1 cellular context compared by ENCODE assay signal in genomic region chr3:188342991-188343732, GRCh38.
TF ChIP-seq lines count a peak whose summit lies in the region.

No MANE protein-coding gene starts in this region.

TF ChIP-seq in GM23338, 12 proteins besides CTCF, POLR2A, EP300 and RAD21 (continued from another document):
- TF ChIP-seq, protein P1, sequence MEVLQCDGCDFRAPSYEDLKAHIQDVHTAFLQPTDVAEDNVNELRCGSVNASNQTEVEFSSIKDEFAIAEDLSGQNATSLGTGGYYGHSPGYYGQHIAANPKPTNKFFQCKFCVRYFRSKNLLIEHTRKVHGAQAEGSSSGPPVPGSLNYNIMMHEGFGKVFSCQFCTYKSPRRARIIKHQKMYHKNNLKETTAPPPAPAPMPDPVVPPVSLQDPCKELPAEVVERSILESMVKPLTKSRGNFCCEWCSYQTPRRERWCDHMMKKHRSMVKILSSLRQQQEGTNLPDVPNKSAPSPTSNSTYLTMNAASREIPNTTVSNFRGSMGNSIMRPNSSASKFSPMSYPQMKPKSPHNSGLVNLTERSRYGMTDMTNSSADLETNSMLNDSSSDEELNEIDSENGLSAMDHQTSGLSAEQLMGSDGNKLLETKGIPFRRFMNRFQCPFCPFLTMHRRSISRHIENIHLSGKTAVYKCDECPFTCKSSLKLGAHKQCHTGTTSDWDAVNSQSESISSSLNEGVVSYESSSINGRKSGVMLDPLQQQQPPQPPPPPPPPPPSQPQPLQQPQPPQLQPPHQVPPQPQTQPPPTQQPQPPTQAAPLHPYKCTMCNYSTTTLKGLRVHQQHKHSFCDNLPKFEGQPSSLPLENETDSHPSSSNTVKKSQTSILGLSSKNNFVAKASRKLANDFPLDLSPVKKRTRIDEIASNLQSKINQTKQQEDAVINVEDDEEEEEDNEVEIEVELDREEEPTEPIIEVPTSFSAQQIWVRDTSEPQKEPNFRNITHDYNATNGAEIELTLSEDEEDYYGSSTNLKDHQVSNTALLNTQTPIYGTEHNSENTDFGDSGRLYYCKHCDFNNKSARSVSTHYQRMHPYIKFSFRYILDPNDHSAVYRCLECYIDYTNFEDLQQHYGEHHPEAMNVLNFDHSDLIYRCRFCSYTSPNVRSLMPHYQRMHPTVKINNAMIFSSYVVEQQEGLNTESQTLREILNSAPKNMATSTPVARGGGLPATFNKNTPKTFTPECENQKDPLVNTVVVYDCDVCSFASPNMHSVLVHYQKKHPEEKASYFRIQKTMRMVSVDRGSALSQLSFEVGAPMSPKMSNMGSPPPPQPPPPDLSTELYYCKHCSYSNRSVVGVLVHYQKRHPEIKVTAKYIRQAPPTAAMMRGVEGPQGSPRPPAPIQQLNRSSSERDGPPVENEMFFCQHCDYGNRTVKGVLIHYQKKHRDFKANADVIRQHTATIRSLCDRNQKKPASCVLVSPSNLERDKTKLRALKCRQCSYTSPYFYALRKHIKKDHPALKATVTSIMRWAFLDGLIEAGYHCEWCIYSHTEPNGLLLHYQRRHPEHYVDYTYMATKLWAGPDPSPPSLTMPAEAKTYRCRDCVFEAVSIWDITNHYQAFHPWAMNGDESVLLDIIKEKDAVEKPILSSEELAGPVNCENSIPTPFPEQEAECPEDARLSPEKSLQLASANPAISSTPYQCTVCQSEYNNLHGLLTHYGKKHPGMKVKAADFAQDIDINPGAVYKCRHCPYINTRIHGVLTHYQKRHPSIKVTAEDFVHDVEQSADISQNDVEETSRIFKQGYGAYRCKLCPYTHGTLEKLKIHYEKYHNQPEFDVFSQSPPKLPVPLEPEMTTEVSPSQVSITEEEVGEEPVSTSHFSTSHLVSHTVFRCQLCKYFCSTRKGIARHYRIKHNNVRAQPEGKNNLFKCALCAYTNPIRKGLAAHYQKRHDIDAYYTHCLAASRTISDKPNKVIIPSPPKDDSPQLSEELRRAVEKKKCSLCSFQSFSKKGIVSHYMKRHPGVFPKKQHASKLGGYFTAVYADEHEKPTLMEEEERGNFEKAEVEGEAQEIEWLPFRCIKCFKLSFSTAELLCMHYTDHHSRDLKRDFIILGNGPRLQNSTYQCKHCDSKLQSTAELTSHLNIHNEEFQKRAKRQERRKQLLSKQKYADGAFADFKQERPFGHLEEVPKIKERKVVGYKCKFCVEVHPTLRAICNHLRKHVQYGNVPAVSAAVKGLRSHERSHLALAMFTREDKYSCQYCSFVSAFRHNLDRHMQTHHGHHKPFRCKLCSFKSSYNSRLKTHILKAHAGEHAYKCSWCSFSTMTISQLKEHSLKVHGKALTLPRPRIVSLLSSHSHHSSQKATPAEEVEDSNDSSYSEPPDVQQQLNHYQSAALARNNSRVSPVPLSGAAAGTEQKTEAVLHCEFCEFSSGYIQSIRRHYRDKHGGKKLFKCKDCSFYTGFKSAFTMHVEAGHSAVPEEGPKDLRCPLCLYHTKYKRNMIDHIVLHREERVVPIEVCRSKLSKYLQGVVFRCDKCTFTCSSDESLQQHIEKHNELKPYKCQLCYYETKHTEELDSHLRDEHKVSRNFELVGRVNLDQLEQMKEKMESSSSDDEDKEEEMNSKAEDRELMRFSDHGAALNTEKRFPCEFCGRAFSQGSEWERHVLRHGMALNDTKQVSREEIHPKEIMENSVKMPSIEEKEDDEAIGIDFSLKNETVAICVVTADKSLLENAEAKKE (CRISPR knock-in tag; IDR thresholded peaks at IDR 0.05) = no peak
- TF ChIP-seq EZH2phosphoT487 (IDR thresholded peaks at IDR 0.05; ENCODE audit: unreplicated experiment) (no peak), ZNF331 (CRISPR knock-in tag; IDR thresholded peaks at IDR 0.05; ENCODE audit: low read depth) (no peak), STAT1 (IDR thresholded peaks at IDR 0.05; ENCODE audit: unreplicated experiment) (no peak), EZH2 (IDR thresholded peaks at IDR 0.05; ENCODE audit: low read depth, unreplicated experiment) (no peak), CREB1 (CRISPR knock-in tag; IDR thresholded peaks at IDR 0.05; ENCODE audit: low read depth) (no peak), JUNB (IDR thresholded peaks at IDR 0.05; ENCODE audit: unreplicated experiment) (no peak), NANOG (IDR thresholded peaks at IDR 0.05; ENCODE audit: borderline replicate concordance) (no peak), ZNF114 (CRISPR knock-in tag; IDR thresholded peaks at IDR 0.05) (no peak)
- TF ChIP-seq, protein P2, sequence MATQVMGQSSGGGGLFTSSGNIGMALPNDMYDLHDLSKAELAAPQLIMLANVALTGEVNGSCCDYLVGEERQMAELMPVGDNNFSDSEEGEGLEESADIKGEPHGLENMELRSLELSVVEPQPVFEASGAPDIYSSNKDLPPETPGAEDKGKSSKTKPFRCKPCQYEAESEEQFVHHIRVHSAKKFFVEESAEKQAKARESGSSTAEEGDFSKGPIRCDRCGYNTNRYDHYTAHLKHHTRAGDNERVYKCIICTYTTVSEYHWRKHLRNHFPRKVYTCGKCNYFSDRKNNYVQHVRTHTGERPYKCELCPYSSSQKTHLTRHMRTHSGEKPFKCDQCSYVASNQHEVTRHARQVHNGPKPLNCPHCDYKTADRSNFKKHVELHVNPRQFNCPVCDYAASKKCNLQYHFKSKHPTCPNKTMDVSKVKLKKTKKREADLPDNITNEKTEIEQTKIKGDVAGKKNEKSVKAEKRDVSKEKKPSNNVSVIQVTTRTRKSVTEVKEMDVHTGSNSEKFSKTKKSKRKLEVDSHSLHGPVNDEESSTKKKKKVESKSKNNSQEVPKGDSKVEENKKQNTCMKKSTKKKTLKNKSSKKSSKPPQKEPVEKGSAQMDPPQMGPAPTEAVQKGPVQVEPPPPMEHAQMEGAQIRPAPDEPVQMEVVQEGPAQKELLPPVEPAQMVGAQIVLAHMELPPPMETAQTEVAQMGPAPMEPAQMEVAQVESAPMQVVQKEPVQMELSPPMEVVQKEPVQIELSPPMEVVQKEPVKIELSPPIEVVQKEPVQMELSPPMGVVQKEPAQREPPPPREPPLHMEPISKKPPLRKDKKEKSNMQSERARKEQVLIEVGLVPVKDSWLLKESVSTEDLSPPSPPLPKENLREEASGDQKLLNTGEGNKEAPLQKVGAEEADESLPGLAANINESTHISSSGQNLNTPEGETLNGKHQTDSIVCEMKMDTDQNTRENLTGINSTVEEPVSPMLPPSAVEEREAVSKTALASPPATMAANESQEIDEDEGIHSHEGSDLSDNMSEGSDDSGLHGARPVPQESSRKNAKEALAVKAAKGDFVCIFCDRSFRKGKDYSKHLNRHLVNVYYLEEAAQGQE (IDR thresholded peaks at IDR 0.05; ENCODE audit: unreplicated experiment) = no peak
- TF ChIP-seq, protein P3, sequence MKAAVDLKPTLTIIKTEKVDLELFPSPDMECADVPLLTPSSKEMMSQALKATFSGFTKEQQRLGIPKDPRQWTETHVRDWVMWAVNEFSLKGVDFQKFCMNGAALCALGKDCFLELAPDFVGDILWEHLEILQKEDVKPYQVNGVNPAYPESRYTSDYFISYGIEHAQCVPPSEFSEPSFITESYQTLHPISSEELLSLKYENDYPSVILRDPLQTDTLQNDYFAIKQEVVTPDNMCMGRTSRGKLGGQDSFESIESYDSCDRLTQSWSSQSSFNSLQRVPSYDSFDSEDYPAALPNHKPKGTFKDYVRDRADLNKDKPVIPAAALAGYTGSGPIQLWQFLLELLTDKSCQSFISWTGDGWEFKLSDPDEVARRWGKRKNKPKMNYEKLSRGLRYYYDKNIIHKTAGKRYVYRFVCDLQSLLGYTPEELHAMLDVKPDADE (IDR thresholded peaks at IDR 0.05) = no peak
